In the genomic region with DNA sequence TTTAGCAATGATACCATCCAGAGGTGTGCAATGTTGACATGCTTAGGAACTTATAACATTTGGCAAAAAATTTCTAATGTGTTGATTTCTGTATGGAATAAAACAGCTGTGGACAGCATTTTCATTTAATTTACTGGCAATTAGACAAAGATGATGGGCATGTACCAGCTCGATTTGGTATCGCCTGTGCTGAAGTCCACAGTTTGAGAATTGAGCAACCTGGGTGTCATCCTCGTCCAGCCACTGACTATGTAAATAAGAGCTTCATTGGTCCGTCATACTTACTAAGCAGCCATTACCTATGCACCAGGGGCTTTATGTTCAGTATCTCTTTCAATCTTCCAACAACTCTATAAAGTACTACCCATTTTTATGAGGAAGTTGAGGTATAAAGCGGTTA, we compare ENCODE assay signal across 1 cellular context.
TF ChIP-seq lines count a peak whose summit lies in the region.

No MANE protein-coding gene starts in this region.

TF ChIP-seq in HepG2, 621 proteins besides CTCF, POLR2A, EP300 and RAD21 (continued from another document and continues in another):
- TF ChIP-seq CERS6 (CRISPR knock-in tag; IDR thresholded peaks at IDR 0.05) (no peak), HMGA1 (CRISPR knock-in tag; conservative IDR thresholded peaks at IDR 0.05) (no peak), CCAR2 (optimal IDR thresholded peaks at IDR 0.05; ENCODE audit: low read depth, low read length) (no peak), GMEB2 (CRISPR knock-in tag; IDR thresholded peaks at IDR 0.05; ENCODE audit: low read depth) (no peak), TFDP1 (CRISPR knock-in tag; IDR thresholded peaks at IDR 0.05; ENCODE audit: borderline replicate concordance) (no peak), ZNF496 (CRISPR knock-in tag; IDR thresholded peaks at IDR 0.05; ENCODE audit: insufficient replicate concordance) (no peak), ZNF83 (CRISPR knock-in tag; IDR thresholded peaks at IDR 0.05; ENCODE audit: borderline replicate concordance) (no peak), ZNF224 (CRISPR knock-in tag; IDR thresholded peaks at IDR 0.05) (no peak), ZFP36 (IDR thresholded peaks at IDR 0.05; ENCODE audit: borderline replicate concordance, low read depth, low read length, partially characterized antibody) (no peak), TMF1 (CRISPR knock-in tag; IDR thresholded peaks at IDR 0.05; ENCODE audit: low read depth) (no peak), TSC22D2 (CRISPR knock-in tag; IDR thresholded peaks at IDR 0.05; ENCODE audit: borderline replicate concordance) (no peak), MYPOP (CRISPR knock-in tag; IDR thresholded peaks at IDR 0.05) (no peak), TIGD3 (CRISPR knock-in tag; IDR thresholded peaks at IDR 0.05; ENCODE audit: borderline replicate concordance) (no peak), ZNF878 (CRISPR knock-in tag; IDR thresholded peaks at IDR 0.05) (no peak), SP5 (CRISPR knock-in tag; IDR thresholded peaks at IDR 0.05; ENCODE audit: borderline replicate concordance, low read depth) (no peak), MTA3 (CRISPR knock-in tag; IDR thresholded peaks at IDR 0.05) (no peak), ZFP82 (CRISPR knock-in tag; IDR thresholded peaks at IDR 0.05; ENCODE audit: borderline replicate concordance) (no peak), ZNF850 (CRISPR knock-in tag; conservative IDR thresholded peaks at IDR 0.05) (no peak), ZNF12 (CRISPR knock-in tag; IDR thresholded peaks at IDR 0.05) (peak; percentile 28; the same call in 1 of the 2 replicates), HDAC2 (CRISPR knock-in tag; IDR thresholded peaks at IDR 0.05) (peak; percentile 28; the same call in 1 of the 2 replicates), RNF2 (conservative IDR thresholded peaks at IDR 0.05; ENCODE audit: low read depth) (no peak), PLRG1 (conservative IDR thresholded peaks at IDR 0.05) (no peak), ZNF337 (CRISPR knock-in tag; IDR thresholded peaks at IDR 0.05; ENCODE audit: borderline replicate concordance, low read depth) (no peak), ZMAT5 (CRISPR knock-in tag; IDR thresholded peaks at IDR 0.05; ENCODE audit: borderline replicate concordance, low read depth) (no peak)
- TF ChIP-seq, protein P1, sequence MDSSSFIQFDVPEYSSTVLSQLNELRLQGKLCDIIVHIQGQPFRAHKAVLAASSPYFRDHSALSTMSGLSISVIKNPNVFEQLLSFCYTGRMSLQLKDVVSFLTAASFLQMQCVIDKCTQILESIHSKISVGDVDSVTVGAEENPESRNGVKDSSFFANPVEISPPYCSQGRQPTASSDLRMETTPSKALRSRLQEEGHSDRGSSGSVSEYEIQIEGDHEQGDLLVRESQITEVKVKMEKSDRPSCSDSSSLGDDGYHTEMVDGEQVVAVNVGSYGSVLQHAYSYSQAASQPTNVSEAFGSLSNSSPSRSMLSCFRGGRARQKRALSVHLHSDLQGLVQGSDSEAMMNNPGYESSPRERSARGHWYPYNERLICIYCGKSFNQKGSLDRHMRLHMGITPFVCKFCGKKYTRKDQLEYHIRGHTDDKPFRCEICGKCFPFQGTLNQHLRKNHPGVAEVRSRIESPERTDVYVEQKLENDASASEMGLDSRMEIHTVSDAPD (CRISPR knock-in tag; IDR thresholded peaks at IDR 0.05) = no peak
- TF ChIP-seq, protein P2, sequence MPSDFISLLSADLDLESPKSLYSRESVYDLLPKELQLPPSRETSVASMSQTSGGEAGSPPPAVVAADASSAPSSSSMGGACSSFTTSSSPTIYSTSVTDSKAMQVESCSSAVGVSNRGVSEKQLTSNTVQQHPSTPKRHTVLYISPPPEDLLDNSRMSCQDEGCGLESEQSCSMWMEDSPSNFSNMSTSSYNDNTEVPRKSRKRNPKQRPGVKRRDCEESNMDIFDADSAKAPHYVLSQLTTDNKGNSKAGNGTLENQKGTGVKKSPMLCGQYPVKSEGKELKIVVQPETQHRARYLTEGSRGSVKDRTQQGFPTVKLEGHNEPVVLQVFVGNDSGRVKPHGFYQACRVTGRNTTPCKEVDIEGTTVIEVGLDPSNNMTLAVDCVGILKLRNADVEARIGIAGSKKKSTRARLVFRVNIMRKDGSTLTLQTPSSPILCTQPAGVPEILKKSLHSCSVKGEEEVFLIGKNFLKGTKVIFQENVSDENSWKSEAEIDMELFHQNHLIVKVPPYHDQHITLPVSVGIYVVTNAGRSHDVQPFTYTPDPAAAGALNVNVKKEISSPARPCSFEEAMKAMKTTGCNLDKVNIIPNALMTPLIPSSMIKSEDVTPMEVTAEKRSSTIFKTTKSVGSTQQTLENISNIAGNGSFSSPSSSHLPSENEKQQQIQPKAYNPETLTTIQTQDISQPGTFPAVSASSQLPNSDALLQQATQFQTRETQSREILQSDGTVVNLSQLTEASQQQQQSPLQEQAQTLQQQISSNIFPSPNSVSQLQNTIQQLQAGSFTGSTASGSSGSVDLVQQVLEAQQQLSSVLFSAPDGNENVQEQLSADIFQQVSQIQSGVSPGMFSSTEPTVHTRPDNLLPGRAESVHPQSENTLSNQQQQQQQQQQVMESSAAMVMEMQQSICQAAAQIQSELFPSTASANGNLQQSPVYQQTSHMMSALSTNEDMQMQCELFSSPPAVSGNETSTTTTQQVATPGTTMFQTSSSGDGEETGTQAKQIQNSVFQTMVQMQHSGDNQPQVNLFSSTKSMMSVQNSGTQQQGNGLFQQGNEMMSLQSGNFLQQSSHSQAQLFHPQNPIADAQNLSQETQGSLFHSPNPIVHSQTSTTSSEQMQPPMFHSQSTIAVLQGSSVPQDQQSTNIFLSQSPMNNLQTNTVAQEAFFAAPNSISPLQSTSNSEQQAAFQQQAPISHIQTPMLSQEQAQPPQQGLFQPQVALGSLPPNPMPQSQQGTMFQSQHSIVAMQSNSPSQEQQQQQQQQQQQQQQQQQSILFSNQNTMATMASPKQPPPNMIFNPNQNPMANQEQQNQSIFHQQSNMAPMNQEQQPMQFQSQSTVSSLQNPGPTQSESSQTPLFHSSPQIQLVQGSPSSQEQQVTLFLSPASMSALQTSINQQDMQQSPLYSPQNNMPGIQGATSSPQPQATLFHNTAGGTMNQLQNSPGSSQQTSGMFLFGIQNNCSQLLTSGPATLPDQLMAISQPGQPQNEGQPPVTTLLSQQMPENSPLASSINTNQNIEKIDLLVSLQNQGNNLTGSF (CRISPR knock-in tag; IDR thresholded peaks at IDR 0.05) = no peak
- TF ChIP-seq, protein P3, sequence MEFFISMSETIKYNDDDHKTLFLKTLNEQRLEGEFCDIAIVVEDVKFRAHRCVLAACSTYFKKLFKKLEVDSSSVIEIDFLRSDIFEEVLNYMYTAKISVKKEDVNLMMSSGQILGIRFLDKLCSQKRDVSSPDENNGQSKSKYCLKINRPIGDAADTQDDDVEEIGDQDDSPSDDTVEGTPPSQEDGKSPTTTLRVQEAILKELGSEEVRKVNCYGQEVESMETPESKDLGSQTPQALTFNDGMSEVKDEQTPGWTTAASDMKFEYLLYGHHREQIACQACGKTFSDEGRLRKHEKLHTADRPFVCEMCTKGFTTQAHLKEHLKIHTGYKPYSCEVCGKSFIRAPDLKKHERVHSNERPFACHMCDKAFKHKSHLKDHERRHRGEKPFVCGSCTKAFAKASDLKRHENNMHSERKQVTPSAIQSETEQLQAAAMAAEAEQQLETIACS (CRISPR knock-in tag; IDR thresholded peaks at IDR 0.05) = no peak
- TF ChIP-seq, protein P4, sequence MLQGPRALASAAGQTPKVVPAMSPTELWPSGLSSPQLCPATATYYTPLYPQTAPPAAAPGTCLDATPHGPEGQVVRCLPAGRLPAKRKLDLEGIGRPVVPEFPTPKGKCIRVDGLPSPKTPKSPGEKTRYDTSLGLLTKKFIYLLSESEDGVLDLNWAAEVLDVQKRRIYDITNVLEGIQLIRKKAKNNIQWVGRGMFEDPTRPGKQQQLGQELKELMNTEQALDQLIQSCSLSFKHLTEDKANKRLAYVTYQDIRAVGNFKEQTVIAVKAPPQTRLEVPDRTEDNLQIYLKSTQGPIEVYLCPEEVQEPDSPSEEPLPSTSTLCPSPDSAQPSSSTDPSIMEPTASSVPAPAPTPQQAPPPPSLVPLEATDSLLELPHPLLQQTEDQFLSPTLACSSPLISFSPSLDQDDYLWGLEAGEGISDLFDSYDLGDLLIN (CRISPR knock-in tag; IDR thresholded peaks at IDR 0.05; ENCODE audit: borderline replicate concordance) = no peak
- TF ChIP-seq, protein P5, sequence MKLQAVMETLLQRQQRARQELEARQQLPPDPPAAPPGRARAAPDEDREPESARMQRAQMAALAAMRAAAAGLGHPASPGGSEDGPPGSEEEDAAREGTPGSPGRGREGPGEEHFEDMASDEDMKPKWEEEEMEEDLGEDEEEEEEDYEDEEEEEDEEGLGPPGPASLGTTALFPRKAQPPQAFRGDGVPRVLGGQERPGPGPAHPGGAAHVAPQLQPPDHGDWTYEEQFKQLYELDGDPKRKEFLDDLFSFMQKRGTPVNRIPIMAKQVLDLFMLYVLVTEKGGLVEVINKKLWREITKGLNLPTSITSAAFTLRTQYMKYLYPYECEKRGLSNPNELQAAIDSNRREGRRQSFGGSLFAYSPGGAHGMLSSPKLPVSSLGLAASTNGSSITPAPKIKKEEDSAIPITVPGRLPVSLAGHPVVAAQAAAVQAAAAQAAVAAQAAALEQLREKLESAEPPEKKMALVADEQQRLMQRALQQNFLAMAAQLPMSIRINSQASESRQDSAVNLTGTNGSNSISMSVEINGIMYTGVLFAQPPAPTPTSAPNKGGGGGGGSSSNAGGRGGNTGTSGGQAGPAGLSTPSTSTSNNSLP (IDR thresholded peaks at IDR 0.05; ENCODE audit: low read depth, low read length) = peak; percentile 63
- TF ChIP-seq, protein P6, sequence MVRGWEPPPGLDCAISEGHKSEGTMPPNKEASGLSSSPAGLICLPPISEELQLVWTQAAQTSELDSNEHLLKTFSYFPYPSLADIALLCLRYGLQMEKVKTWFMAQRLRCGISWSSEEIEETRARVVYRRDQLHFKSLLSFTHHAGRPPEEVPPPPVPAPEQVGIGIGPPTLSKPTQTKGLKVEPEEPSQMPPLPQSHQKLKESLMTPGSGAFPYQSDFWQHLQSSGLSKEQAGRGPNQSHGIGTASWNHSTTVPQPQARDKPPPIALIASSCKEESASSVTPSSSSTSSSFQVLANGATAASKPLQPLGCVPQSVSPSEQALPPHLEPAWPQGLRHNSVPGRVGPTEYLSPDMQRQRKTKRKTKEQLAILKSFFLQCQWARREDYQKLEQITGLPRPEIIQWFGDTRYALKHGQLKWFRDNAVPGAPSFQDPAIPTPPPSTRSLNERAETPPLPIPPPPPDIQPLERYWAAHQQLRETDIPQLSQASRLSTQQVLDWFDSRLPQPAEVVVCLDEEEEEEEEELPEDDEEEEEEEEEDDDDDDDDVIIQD (CRISPR knock-in tag; IDR thresholded peaks at IDR 0.05; ENCODE audit: low read depth) = 0 out of 2 replicates have a peak, but pooled peaks have one; percentile 47
- TF ChIP-seq, protein P7, sequence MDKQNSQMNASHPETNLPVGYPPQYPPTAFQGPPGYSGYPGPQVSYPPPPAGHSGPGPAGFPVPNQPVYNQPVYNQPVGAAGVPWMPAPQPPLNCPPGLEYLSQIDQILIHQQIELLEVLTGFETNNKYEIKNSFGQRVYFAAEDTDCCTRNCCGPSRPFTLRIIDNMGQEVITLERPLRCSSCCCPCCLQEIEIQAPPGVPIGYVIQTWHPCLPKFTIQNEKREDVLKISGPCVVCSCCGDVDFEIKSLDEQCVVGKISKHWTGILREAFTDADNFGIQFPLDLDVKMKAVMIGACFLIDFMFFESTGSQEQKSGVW (CRISPR knock-in tag; IDR thresholded peaks at IDR 0.05; ENCODE audit: borderline replicate concordance) = no peak
